8 cellular contexts compared by ENCODE assay signal in genomic region chr22:23565942-23566715, GRCh38. TPM values are rescaled to one million over a fixed set of nuclear protein-coding genes. Genes with fewer than 3 reads are reported as not detected.
DNase-seq lines count a peak whose midpoint lies in the region; ATAC-seq, FAIRE-seq and TF ChIP-seq lines count a peak whose summit lies in the region.

No MANE protein-coding gene starts in this region.

- H3K27me3 ChIP-seq in adrenal gland = no peaks in the 10 kb centered on the region

- no peaks in the 10 kb centered on the region for H3K36me3 ChIP-seq in adrenal gland (replicated peaks in 1 of 2)

- no peaks in the 10 kb centered on the region for H3K36me3 Mint-ChIP-seq in activated T-cell treated with anti-CD3 and anti-CD28 coated beads, Interleukin-2, amount 50 U/mL, for 72 hours (ENCODE audit: insufficient read depth in 2 of 2)
- no peaks in the 10 kb centered on the region for H3K36me3 Mint-ChIP-seq in stimulated activated naive B cell treated with anti-CD40 and anti-IgM and Interleukin-4, amounts not matched to agents 10 μg/mL and 1 μg/mL and 100 μg/mL, for 72 hours

- H3K27me3 Mint-ChIP-seq in activated T-cell treated with anti-CD3 and anti-CD28 coated beads, Interleukin-2, amount 50 U/mL, for 72 hours (ENCODE audit: low read depth) = peaks cover 28% of the 10 kb centered on the region
- peaks cover 32 to 34% of the 10 kb centered on the region in 2 donors for H3K27me3 Mint-ChIP-seq in stimulated activated naive B cell treated with anti-CD40 and anti-IgM and Interleukin-4, amounts not matched to agents 10 μg/mL and 1 μg/mL and 100 μg/mL, for 72 hours

- no peak overlapping the region for H3K27ac Mint-ChIP-seq in activated T-cell treated with anti-CD3 and anti-CD28 coated beads, Interleukin-2, amount 50 U/mL, for 72 hours
- peak overlapping the region; percentile 49 for H3K27ac Mint-ChIP-seq in stimulated activated naive B cell treated with anti-CD40 and anti-IgM and Interleukin-4, amounts not matched to agents 10 μg/mL and 1 μg/mL and 100 μg/mL, for 72 hours

- no peaks in the 10 kb centered on the region for H3K9me3 Mint-ChIP-seq in activated T-cell treated with anti-CD3 and anti-CD28 coated beads, Interleukin-2, amount 50 U/mL, for 72 hours
- no peaks in the 10 kb centered on the region for H3K9me3 Mint-ChIP-seq in stimulated activated naive B cell treated with anti-CD40 and anti-IgM and Interleukin-4, amounts not matched to agents 10 μg/mL and 1 μg/mL and 100 μg/mL, for 72 hours

- intact Hi-C loops in adrenal gland (cut with DNase I) = no loop called here

- H3K4me3 ChIP-seq in adrenal gland = peak overlapping the region in 2 of 4 donors; percentile 26 to 65

- ATAC-seq in activated T-cell treated with anti-CD3 and anti-CD28 coated beads, Interleukin-2, amount 50 U/mL, for 72 hours (replicated peaks in 1 of 2) = peak in 1 of 2 donors; percentile 39
- peak; percentile 30 to 43 for ATAC-seq in stimulated activated naive B cell treated with anti-CD40 and anti-IgM and Interleukin-4, amounts not matched to agents 10 μg/mL and 1 μg/mL and 100 μg/mL, for 72 hours (replicated peaks)

- H3K4me1 ChIP-seq in adrenal gland (replicated peaks in 1 of 2) = peaks cover 0 to 14% of the 10 kb centered on the region in 2 donors

- H3K4me3 Mint-ChIP-seq in activated T-cell treated with anti-CD3 and anti-CD28 coated beads, Interleukin-2, amount 50 U/mL, for 72 hours = peak overlapping the region; percentile 81 to 83
- H3K4me3 Mint-ChIP-seq in stimulated activated naive B cell treated with anti-CD40 and anti-IgM and Interleukin-4, amounts not matched to agents 10 μg/mL and 1 μg/mL and 100 μg/mL, for 72 hours = peak overlapping the region; percentile 83 to 87

- H3K27ac ChIP-seq in adrenal gland = no peak overlapping the region

- no peak for FAIRE-seq in GM12892 (lab: Jason Lieb, UNC)

- no peaks in the 10 kb centered on the region for H3K9me3 ChIP-seq in adrenal gland (replicated peaks in 1 of 3)

- peak; percentile 43 for DNase-seq in NCI-H1436 (lab: John Stamatoyannopoulos, UW)
- no peak for DNase-seq in NCI-H1436 treated with DMSO at 0.1 percent for 48 hours (lab: John Stamatoyannopoulos, UW)
- DNase-seq in activated T-cell treated with anti-CD3 and anti-CD28 coated beads, Interleukin-2, amount 50 U/mL, for 72 hours = peak; percentile 1 to 11
- DNase-seq in islet precursor cell = peak; percentile 67
- DNase-seq in stimulated activated naive B cell treated with anti-CD40 and anti-IgM and Interleukin-4, amounts not matched to agents 10 μg/mL and 1 μg/mL and 100 μg/mL, for 72 hours = no peak
- no peak for DNase-seq in adrenal gland
- no peak for DNase-seq in amniotic stem cell (lab: John Stamatoyannopoulos, UW)
- no peak for DNase-seq in GM12892 (ENCODE audit: insufficient read length)

- WGBS in adrenal gland, 4 donors = 1 to 2% (median 2%) methylated on average over 30 to 76 of the region's 76 CpGs

- no peak for TF ChIP-seq CTCF in adrenal gland (IDR thresholded peaks at IDR 0.05)

- H3K4me1 Mint-ChIP-seq in activated T-cell treated with anti-CD3 and anti-CD28 coated beads, Interleukin-2, amount 50 U/mL, for 72 hours (ENCODE audit: low read depth) = peaks cover 7% of the 10 kb centered on the region
- H3K4me1 Mint-ChIP-seq in stimulated activated naive B cell treated with anti-CD40 and anti-IgM and Interleukin-4, amounts not matched to agents 10 μg/mL and 1 μg/mL and 100 μg/mL, for 72 hours = peaks cover 10 to 12% of the 10 kb centered on the region in 2 donors

- TF ChIP-seq POLR2A in adrenal gland (IDR thresholded peaks at IDR 0.05) (no peak), GM12892 (IDR thresholded peaks at IDR 0.05; ENCODE audit: low read depth, low read length) (no peak)

RNA-seq across cellular contexts. Expression of gene IGLL1, which starts 14.0 kb away (rescaled TPM):
- total RNA-seq in activated T-cell treated with anti-CD3 and anti-CD28 coated beads, Interleukin-2, amount 50 U/mL, for 72 hours = not detected
- not detected for total RNA-seq in adrenal gland
- under 1 TPM in 1 of 3 donors, not detected in 2; 0.48 TPM for polyA plus RNA-seq in adrenal gland
- polyA plus RNA-seq in GM12892 (2012; ENCODE audit: missing spikeins) = not detected

Comparison
In these comparisons a context has a peak if more than half of its experiments do, and no peak if none do; other contexts are left out.
1. DNase-seq: peak in NCI-H1436 (single experiment), activated T-cell treated with anti-CD3 and anti-CD28 coated beads, Interleukin-2, amount 50 U/mL, for 72 hours (2 of 2) and islet precursor cell (single experiment); none in NCI-H1436 treated with DMSO at 0.1 percent for 48 hours (single experiment), stimulated activated naive B cell treated with anti-CD40 and anti-IgM and Interleukin-4, amounts not matched to agents 10 μg/mL and 1 μg/mL and 100 μg/mL, for 72 hours (single experiment), adrenal gland (0 of 7), amniotic stem cell (single experiment) and GM12892 (single experiment).